8 cellular contexts compared by ENCODE assay signal in the genomic region with DNA sequence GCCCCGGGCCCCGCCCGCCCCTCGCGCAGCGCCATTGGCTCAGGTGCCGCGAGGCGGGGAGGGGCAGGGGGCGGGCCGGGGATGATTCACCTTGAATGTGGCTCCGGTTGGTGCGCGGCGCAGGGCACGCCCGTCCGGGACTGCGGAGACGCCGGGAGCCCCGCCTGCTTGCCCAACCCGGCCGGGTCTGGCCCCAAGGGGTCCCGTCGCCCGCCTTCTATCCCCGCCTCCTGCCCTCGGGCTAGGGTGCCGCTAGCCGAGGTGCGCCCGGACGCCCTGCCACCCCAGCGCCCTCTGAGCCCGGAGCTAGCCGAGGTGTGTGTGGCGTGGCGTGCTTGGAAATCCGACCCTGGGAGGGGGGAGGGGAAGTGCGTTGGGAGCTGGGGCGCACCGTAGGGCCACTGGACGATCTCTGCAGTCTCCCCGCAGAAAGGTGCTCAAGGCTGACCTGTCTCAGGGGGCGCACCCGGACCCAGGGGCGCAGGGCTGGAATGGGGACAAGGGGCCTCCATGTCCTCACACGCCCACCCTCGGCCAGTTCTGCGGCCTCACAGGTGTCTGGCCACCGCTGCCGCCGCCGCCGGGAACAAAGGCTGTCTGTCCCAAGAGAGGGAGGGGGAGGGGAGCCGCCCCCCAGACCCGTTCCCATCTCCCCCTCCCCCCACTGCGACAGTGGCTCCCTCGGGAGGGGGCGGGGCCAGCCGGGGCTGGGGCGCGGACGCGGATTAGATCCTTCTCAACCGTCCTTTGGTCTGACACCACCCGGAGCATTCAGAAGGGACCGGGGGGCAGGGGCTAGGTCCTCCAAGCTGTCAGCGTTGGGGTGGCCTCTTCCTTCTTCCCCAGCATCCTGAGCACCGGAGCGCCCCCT.
DNase-seq lines count a peak whose midpoint lies in the region; ATAC-seq and TF ChIP-seq lines count a peak whose summit lies in the region.

No MANE protein-coding gene starts in this region.

- H3K27ac ChIP-seq in MM.1S (ENCODE audit: low read length) = no peak overlapping the region

- peaks cover 39% of the 10 kb centered on the region for H3K27me3 Mint-ChIP-seq in activated naive CD4-positive, alpha-beta T cell treated with anti-CD3 and anti-CD28 coated beads, Interleukin-2, amount 50 U/mL, for 24 hours

- H3K36me3 Mint-ChIP-seq in activated naive CD4-positive, alpha-beta T cell treated with anti-CD3 and anti-CD28 coated beads, Interleukin-2, amount 50 U/mL, for 24 hours = no peaks in the 10 kb centered on the region

- H3K79me2 ChIP-seq in MM.1S (ENCODE audit: low read length) = no peaks in the 10 kb centered on the region

- H3F3A ChIP-seq in MM.1S (ENCODE audit: insufficient read depth, low read length) = peaks cover 17% of the 10 kb centered on the region; the same call in 1 of the 2 replicates

- H3K4me3 ChIP-seq in MM.1S (ENCODE audit: low read length) = peak overlapping the region; percentile 98

- peak overlapping the region; percentile 37; the same call in 1 of the 2 replicates for H3K9ac ChIP-seq in MM.1S (ENCODE audit: low read length)

- peaks cover 43% of the 10 kb centered on the region for H3K27me3 ChIP-seq in MM.1S (replicated peaks; ENCODE audit: insufficient read depth, low read length)

- ATAC-seq in GM19438 (IDR thresholded peaks at IDR 0.05; ENCODE audit: low read depth, unreplicated experiment) (peak; percentile 55), SK-N-SH treated with all-trans-retinoic acid at 6 μM for 48 hours (peak; percentile 63), HG02610 (IDR thresholded peaks at IDR 0.05; ENCODE audit: unreplicated experiment) (no peak), HG03565 (IDR thresholded peaks at IDR 0.05; ENCODE audit: unreplicated experiment) (no peak)

- H3K9me3 ChIP-seq in MM.1S (replicated peaks; ENCODE audit: insufficient read depth, low read length) = no peaks in the 10 kb centered on the region

- no peak overlapping the region for H3K27ac Mint-ChIP-seq in activated naive CD4-positive, alpha-beta T cell treated with anti-CD3 and anti-CD28 coated beads, Interleukin-2, amount 50 U/mL, for 24 hours

- DNase-seq in MM.1S (peak; percentile 96), kidney tubule cell (ENCODE audit: low spot score) (peak; percentile 93)
- DNase-seq in stimulated activated CD4-positive, alpha-beta T cell treated with anti-CD3 and anti-CD28 coated beads, Interleukin-4, amount 100 ng/mL, for 1 hour = peak; percentile 82

- peaks cover 25% of the 10 kb centered on the region for H3K4me1 ChIP-seq in MM.1S (ENCODE audit: low read length)

- H3K36me3 ChIP-seq in MM.1S (replicated peaks; ENCODE audit: insufficient read depth, low read length) = no peaks in the 10 kb centered on the region

- H2AFZ ChIP-seq in MM.1S (ENCODE audit: low read length) = peak overlapping the region; percentile 99

- no peaks in the 10 kb centered on the region for H3K9me2 ChIP-seq in MM.1S (replicated peaks; ENCODE audit: insufficient read depth, low read length)

- peak overlapping the region; percentile 87 for H3K4me3 Mint-ChIP-seq in activated naive CD4-positive, alpha-beta T cell treated with anti-CD3 and anti-CD28 coated beads, Interleukin-2, amount 50 U/mL, for 24 hours

- H3K4me1 Mint-ChIP-seq in activated naive CD4-positive, alpha-beta T cell treated with anti-CD3 and anti-CD28 coated beads, Interleukin-2, amount 50 U/mL, for 24 hours = peaks cover 34% of the 10 kb centered on the region

- no peaks in the 10 kb centered on the region for H4K20me1 ChIP-seq in MM.1S (ENCODE audit: insufficient read depth, low read length)

- no peaks in the 10 kb centered on the region for H3K9me3 Mint-ChIP-seq in activated naive CD4-positive, alpha-beta T cell treated with anti-CD3 and anti-CD28 coated beads, Interleukin-2, amount 50 U/mL, for 24 hours

- H3K4me2 ChIP-seq in MM.1S (ENCODE audit: low read depth, low read length) = peak overlapping the region; percentile 86

- no peak for TF ChIP-seq CTCF in MM.1S (IDR thresholded peaks at IDR 0.05; ENCODE audit: low read length)

TF ChIP-seq in SK-N-SH treated with all-trans-retinoic acid at 6 μM for 48 hours, 23 proteins besides CTCF, POLR2A, EP300 and RAD21:
- TF ChIP-seq ZNF8 (CRISPR knock-in tag; IDR thresholded peaks at IDR 0.05) (no peak), ESRRG (CRISPR knock-in tag; IDR thresholded peaks at IDR 0.05) (no peak), BACH2 (CRISPR knock-in tag; IDR thresholded peaks at IDR 0.05; ENCODE audit: borderline replicate concordance) (no peak), ARNTL (CRISPR knock-in tag; IDR thresholded peaks at IDR 0.05; ENCODE audit: borderline replicate concordance, low read depth) (no peak), RARB (CRISPR knock-in tag; IDR thresholded peaks at IDR 0.05) (no peak), GLIS3 (CRISPR knock-in tag; IDR thresholded peaks at IDR 0.05) (no peak), TCF4 (CRISPR knock-in tag; IDR thresholded peaks at IDR 0.05; ENCODE audit: borderline replicate concordance) (no peak), PPARA (CRISPR knock-in tag; IDR thresholded peaks at IDR 0.05; ENCODE audit: borderline replicate concordance) (no peak), SNAI2 (CRISPR knock-in tag; IDR thresholded peaks at IDR 0.05) (no peak), ZNF565 (CRISPR knock-in tag; conservative IDR thresholded peaks at IDR 0.05; ENCODE audit: low read depth) (no peak), ZFP3 (CRISPR knock-in tag; IDR thresholded peaks at IDR 0.05) (no peak), ZFP30 (CRISPR knock-in tag; IDR thresholded peaks at IDR 0.05) (no peak)
- TF ChIP-seq, protein P1, sequence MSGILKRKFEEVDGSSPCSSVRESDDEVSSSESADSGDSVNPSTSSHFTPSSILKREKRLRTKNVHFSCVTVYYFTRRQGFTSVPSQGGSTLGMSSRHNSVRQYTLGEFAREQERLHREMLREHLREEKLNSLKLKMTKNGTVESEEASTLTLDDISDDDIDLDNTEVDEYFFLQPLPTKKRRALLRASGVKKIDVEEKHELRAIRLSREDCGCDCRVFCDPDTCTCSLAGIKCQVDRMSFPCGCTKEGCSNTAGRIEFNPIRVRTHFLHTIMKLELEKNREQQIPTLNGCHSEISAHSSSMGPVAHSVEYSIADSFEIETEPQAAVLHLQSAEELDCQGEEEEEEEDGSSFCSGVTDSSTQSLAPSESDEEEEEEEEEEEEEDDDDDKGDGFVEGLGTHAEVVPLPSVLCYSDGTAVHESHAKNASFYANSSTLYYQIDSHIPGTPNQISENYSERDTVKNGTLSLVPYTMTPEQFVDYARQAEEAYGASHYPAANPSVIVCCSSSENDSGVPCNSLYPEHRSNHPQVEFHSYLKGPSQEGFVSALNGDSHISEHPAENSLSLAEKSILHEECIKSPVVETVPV (CRISPR knock-in tag; IDR thresholded peaks at IDR 0.05) = no peak
- TF ChIP-seq, protein P2, sequence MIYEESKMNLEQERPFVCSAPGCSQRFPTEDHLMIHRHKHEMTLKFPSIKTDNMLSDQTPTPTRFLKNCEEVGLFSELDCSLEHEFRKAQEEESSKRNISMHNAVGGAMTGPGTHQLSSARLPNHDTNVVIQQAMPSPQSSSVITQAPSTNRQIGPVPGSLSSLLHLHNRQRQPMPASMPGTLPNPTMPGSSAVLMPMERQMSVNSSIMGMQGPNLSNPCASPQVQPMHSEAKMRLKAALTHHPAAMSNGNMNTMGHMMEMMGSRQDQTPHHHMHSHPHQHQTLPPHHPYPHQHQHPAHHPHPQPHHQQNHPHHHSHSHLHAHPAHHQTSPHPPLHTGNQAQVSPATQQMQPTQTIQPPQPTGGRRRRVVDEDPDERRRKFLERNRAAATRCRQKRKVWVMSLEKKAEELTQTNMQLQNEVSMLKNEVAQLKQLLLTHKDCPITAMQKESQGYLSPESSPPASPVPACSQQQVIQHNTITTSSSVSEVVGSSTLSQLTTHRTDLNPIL (CRISPR knock-in tag; IDR thresholded peaks at IDR 0.05; ENCODE audit: low read depth) = no peak
- TF ChIP-seq, protein P3, sequence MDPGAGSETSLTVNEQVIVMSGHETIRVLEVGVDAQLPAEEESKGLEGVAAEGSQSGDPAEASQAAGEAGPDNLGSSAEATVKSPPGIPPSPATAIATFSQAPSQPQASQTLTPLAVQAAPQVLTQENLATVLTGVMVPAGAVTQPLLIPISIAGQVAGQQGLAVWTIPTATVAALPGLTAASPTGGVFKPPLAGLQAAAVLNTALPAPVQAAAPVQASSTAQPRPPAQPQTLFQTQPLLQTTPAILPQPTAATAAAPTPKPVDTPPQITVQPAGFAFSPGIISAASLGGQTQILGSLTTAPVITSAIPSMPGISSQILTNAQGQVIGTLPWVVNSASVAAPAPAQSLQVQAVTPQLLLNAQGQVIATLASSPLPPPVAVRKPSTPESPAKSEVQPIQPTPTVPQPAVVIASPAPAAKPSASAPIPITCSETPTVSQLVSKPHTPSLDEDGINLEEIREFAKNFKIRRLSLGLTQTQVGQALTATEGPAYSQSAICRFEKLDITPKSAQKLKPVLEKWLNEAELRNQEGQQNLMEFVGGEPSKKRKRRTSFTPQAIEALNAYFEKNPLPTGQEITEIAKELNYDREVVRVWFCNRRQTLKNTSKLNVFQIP (CRISPR knock-in tag; IDR thresholded peaks at IDR 0.05; ENCODE audit: borderline replicate concordance, low read depth) = no peak

Comparison
In these comparisons a context has a peak if more than half of its experiments do, and no peak if none do; other contexts are left out.
1. ATAC-seq: peak in GM19438 (single experiment) and SK-N-SH treated with all-trans-retinoic acid at 6 μM for 48 hours (single experiment); none in HG02610 (single experiment) and HG03565 (single experiment).
2. Peak in every context shown above with its lines, with median percentiles within 50 percentile points of each other: DNase-seq.